Comparison of ENCODE assay signal across 15 cellular contexts in the genomic region with DNA sequence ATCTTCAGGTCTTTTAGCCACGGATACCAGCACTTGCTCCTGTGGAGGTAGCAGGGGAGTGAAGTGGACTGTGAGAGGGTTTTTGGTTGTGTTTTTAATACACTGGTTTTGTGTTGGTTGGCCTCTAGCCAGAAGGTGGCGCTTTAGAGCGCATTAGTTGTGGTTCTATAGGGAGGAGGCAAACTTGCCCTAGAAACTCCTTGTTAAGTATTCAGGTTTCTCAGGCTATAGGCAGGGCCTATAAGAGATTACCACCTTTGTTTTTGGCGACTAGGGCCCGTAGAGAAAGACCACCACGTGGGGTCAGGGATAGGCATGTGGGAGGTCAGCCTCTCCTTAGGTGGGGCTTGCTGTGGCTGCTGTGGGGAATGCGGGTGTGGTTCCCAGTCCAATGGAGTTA.
A peak's percentile ranks its signal among the peaks of the same experiment; 100 is the strongest.
DNase-seq lines count a peak whose midpoint lies in the region; ATAC-seq, FAIRE-seq and TF ChIP-seq lines count a peak whose summit lies in the region.
"Had no signal": no experiment of that assay in that cellular context is flagged by ENCODE, and none has a peak within 500 bp of the region (broad histone marks: within the 10 kb centered on the region; RNA-seq: fewer than 3 reads in every experiment).

No MANE protein-coding gene starts in this region.

- TF ChIP-seq CTCF in BE2C (IDR thresholded peaks at IDR 0.05; ENCODE audit: low read depth, low read length) (0 out of 2 replicates have a peak, but pooled peaks have one; percentile 12), GM12872 (IDR thresholded peaks at IDR 0.05; ENCODE audit: insufficient read depth, low read depth, low read length) (0 out of 3 replicates have a peak, but pooled peaks have one; percentile 23), H1 (IDR thresholded peaks at IDR 0.05; ENCODE audit: control extremely low read depth in 1 of 3, insufficient read depth in 1 of 3, low read depth in 1 of 3, low read length in 3 of 3) (peak in 2 of 3 experiments; percentile 32 to 49; a peak in 2 of 4 replicates)
- TF ChIP-seq CTCF in CD8-positive, alpha-beta T cell (IDR thresholded peaks at IDR 0.05): no peak

- no peaks in the 10 kb centered on the region for H3K27me3 Mint-ChIP-seq in CD8-positive, alpha-beta T cell (ENCODE audit: low read depth)
- H3K27me3 Mint-ChIP-seq: naive thymus-derived CD4-positive, alpha-beta T cell had no signal

- H3K56ac ChIP-seq in H1 (replicated peaks; ENCODE audit: insufficient read length, low read depth, low read length): no peak overlapping the region

- no peaks in the 10 kb centered on the region for H3K23me2 ChIP-seq in H1 (ENCODE audit: low read depth, low read length)

- no peaks in the 10 kb centered on the region for H3K36me3 ChIP-seq in BE2C
- no peaks in the 10 kb centered on the region for H3K36me3 ChIP-seq in H1 (ENCODE audit: control insufficient read depth in 2 of 4, insufficient read depth in 4 of 4, low read length in 3 of 4)
- no peaks in the 10 kb centered on the region for H3K36me3 ChIP-seq in CD8-positive, alpha-beta T cell (ENCODE audit: insufficient read depth, low read length)
- H3K36me3 ChIP-seq: BLaER1 treated with 17β-estradiol and CSF1 and Interleukin-3, amounts not matched to agents 10 nM and 100 nM; right atrium auricular region had no signal

- CTCF ChIA-PET in H1 (lab: Charles Lee; ENCODE audit: partially characterized antibody): interaction anchor here (1.3 kb wide), 1 partner anchor 18 kb away, joined by 3 read pairs; no protein-coding TSS in a partner anchor
- CTCF ChIA-PET in CD8-positive, alpha-beta T cell (lab: Charles Lee): no interaction called here

- H2BK5ac ChIP-seq in H1 (ENCODE audit: low read depth, low read length): no peak overlapping the region

- H2AFZ ChIP-seq in H1 (ENCODE audit: low read length): no peak overlapping the region

- no peak overlapping the region; the same call in 1 of the 2 replicates for H3K18ac ChIP-seq in H1 (ENCODE audit: extremely low read depth, low read length)

- no peak overlapping the region for H3K9ac ChIP-seq in H1 (replicated peaks in 1 of 4; ENCODE audit: extremely low read depth in 1 of 4, low read depth in 3 of 4, low read length in 3 of 4)
- H3K9ac ChIP-seq: BLaER1 treated with 17β-estradiol and CSF1 and Interleukin-3, amounts not matched to agents 10 nM and 100 nM had no signal

- TF ChIP-seq EP300 in H1 (IDR thresholded peaks at IDR 0.05; ENCODE audit: borderline replicate concordance in 1 of 2, low read depth in 2 of 2, low read length in 2 of 2): no peak

- no peak overlapping the region for H4K91ac ChIP-seq in H1 (replicated peaks; ENCODE audit: insufficient read length, low read length)

- H3K4me1 ChIP-seq in BE2C (no peaks in the 10 kb centered on the region), H1 (replicated peaks in 1 of 4; ENCODE audit: control insufficient read depth in 3 of 4, insufficient read depth in 4 of 4, low read length in 3 of 4) (no peaks in the 10 kb centered on the region)
- no peaks in the 10 kb centered on the region for H3K4me1 ChIP-seq in CD8-positive, alpha-beta T cell (ENCODE audit: insufficient read depth, low read length)
- H3K4me1 ChIP-seq: BLaER1 treated with 17β-estradiol and CSF1 and Interleukin-3, amounts not matched to agents 10 nM and 100 nM; right atrium auricular region had no signal

- H2BK120ac ChIP-seq in H1 (replicated peaks; ENCODE audit: low read depth, low read length): no peak overlapping the region

- no peak overlapping the region for H3K4me3 Mint-ChIP-seq in CD8-positive, alpha-beta T cell
- H3K4me3 Mint-ChIP-seq: naive thymus-derived CD4-positive, alpha-beta T cell had no signal

- H3K4me3 ChIP-seq in BE2C (ENCODE audit: low read depth, low read length) (no peak overlapping the region), H1 (ENCODE audit: extremely low read depth in 1 of 4, insufficient read depth in 2 of 4, low read depth in 3 of 4, low read length in 4 of 4) (no peak overlapping the region)
- no peak overlapping the region for H3K4me3 ChIP-seq in CD8-positive, alpha-beta T cell (ENCODE audit: low read depth, low read length)
- H3K4me3 ChIP-seq: BLaER1 treated with 17β-estradiol and CSF1 and Interleukin-3, amounts not matched to agents 10 nM and 100 nM; right atrium auricular region had no signal

- H3K4ac ChIP-seq in H1 (replicated peaks; ENCODE audit: insufficient read length, low read depth, low read length): no peak overlapping the region

- 48% methylated on average over 7 of the region's 7 CpGs; no CpG with 5 or more reads in 1 of the 2 experiments for WGBS in H1 (ENCODE audit: extremely low coverage in 1 of 2, insufficient coverage in 1 of 2, insufficient read length in 1 of 2, insufficient replicate concordance in 2 of 2, low coverage in 1 of 2, low lambda C conversion rate in 2 of 2, missing lambda C conversion rate in 1 of 2), 2 experiments

- H3K9me3 ChIP-seq in BE2C (no peaks in the 10 kb centered on the region), H1 (ENCODE audit: insufficient read depth in 2 of 2, low read depth in 1 of 2, low read length in 1 of 2) (no peaks in the 10 kb centered on the region)
- H3K9me3 ChIP-seq in CD8-positive, alpha-beta T cell (ENCODE audit: low read length): no peaks in the 10 kb centered on the region
- H3K9me3 ChIP-seq: right atrium auricular region had no signal

- no peak for TF ChIP-seq POLR2A in H1 (IDR thresholded peaks at IDR 0.05; ENCODE audit: control extremely low read depth in 1 of 2, low read depth in 2 of 2, low read length in 2 of 2)

- no peak overlapping the region for H4K5ac ChIP-seq in H1 (ENCODE audit: insufficient read length, low read depth, low read length)

- peaks cover 7% of the 10 kb centered on the region for H3K9me3 Mint-ChIP-seq in CD8-positive, alpha-beta T cell

- no peaks in the 10 kb centered on the region for H3K36me3 Mint-ChIP-seq in CD8-positive, alpha-beta T cell
- H3K36me3 Mint-ChIP-seq: naive thymus-derived CD4-positive, alpha-beta T cell had no signal

- H2AK5ac ChIP-seq in H1 (ENCODE audit: low read depth, low read length): no peak overlapping the region

- POLR2A ChIA-PET in H1 (lab: Charles Lee; ENCODE audit: partially characterized antibody): interaction anchor here (0.6 kb wide), 1 partner anchor 1987 kb away, joined by 3 read pairs; no protein-coding TSS in a partner anchor
- POLR2A ChIA-PET in CD8-positive, alpha-beta T cell (lab: Charles Lee): no interaction called here

- no peak overlapping the region for H3K27ac ChIP-seq in H1 (ENCODE audit: low read depth, low read length)
- no peak overlapping the region for H3K27ac ChIP-seq in CD8-positive, alpha-beta T cell (ENCODE audit: low read depth, low read length)
- H3K27ac ChIP-seq: BLaER1 treated with 17β-estradiol and CSF1 and Interleukin-3, amounts not matched to agents 10 nM and 100 nM; right atrium auricular region had no signal

- no peak overlapping the region for H3K4me2 ChIP-seq in H1 (ENCODE audit: insufficient read depth in 1 of 2, low read depth in 2 of 2, low read length in 2 of 2)
- H3K4me2 ChIP-seq: BLaER1 treated with 17β-estradiol and CSF1 and Interleukin-3, amounts not matched to agents 10 nM and 100 nM had no signal

- H4K20me1 ChIP-seq in H1 (replicated peaks in 1 of 2; ENCODE audit: control insufficient read depth in 1 of 2, insufficient read depth in 2 of 2, low read length in 2 of 2): no peaks in the 10 kb centered on the region
- H4K20me1 ChIP-seq: BLaER1 treated with 17β-estradiol and CSF1 and Interleukin-3, amounts not matched to agents 10 nM and 100 nM had no signal

- intact Hi-C loops in CD8-positive, alpha-beta T cell (cut with DNase I, micrococcal nuclease): no loop called here

- H3K79me1 ChIP-seq in H1 (ENCODE audit: low read depth, low read length): no peaks in the 10 kb centered on the region

- peak; percentile 66 for FAIRE-seq in H1 (lab: Jason Lieb, UNC)

- H2BK15ac ChIP-seq in H1 (ENCODE audit: low read length): no peak overlapping the region

- no peaks in the 10 kb centered on the region for H3K79me2 ChIP-seq in H1 (ENCODE audit: control insufficient read depth in 1 of 2, insufficient read depth in 2 of 2, low read length in 2 of 2)

- H3K14ac ChIP-seq in H1 (ENCODE audit: insufficient read length): no peak overlapping the region

- H3K27me3 ChIP-seq in BE2C (no peaks in the 10 kb centered on the region), H1 (replicated peaks in 1 of 4; ENCODE audit: control insufficient read depth in 3 of 4, extremely low read depth in 1 of 4, insufficient read depth in 3 of 4, low read length in 3 of 4) (no peaks in the 10 kb centered on the region)
- H3K27me3 ChIP-seq in CD8-positive, alpha-beta T cell (ENCODE audit: insufficient read depth, low read length): no peaks in the 10 kb centered on the region
- H3K27me3 ChIP-seq: right atrium auricular region had no signal

- no peak overlapping the region for H2BK20ac ChIP-seq in H1 (ENCODE audit: low read length)

- TF ChIP-seq RAD21 in H1 (IDR thresholded peaks at IDR 0.05 in 1 of 2, conservative IDR thresholded peaks at IDR 0.05 in 1 of 2; ENCODE audit: low read depth in 2 of 2, low read length in 2 of 2): peak; percentile 38 to 51

- DNase-seq in BE2C: no peak
- peak; percentile 31 for DNase-seq in NAMALWA (ENCODE audit: low spot score)
- DNase-seq in H1 (ENCODE audit: low read depth in 1 of 2, low spot score in 2 of 2): peak in 1 of 2 experiments; percentile 65
- DNase-seq in GM03348 (ENCODE audit: low spot score): no peak
- no peak for DNase-seq in CD8-positive, alpha-beta T cell
- DNase-seq in AG08395 (ENCODE audit: low spot score): no peak
- no peak for DNase-seq in NCI-H774 (lab: John Stamatoyannopoulos, UW)
- DNase-seq: GDM1; IMR-90; naive thymus-derived CD4-positive, alpha-beta T cell; NCI-H146; stimulated activated CD4-positive, alpha-beta T cell treated with anti-CD3 and anti-CD28 coated beads, Interleukin-4, amount 100 ng/mL, for 1 hour had no signal

- no peak for ATAC-seq in CD8-positive, alpha-beta T cell
- ATAC-seq: naive thymus-derived CD4-positive, alpha-beta T cell had no signal

- H4K8ac ChIP-seq in H1 (ENCODE audit: extremely low read depth, insufficient read depth, low read length): peak overlapping the region; percentile 68; the same call in 1 of the 2 replicates

- H3K23ac ChIP-seq in H1 (ENCODE audit: insufficient read length): no peak overlapping the region

- H3K4me1 Mint-ChIP-seq in CD8-positive, alpha-beta T cell (ENCODE audit: low read depth): no peaks in the 10 kb centered on the region
- H3K4me1 Mint-ChIP-seq: naive thymus-derived CD4-positive, alpha-beta T cell had no signal

- H3K27ac Mint-ChIP-seq in CD8-positive, alpha-beta T cell: no peak overlapping the region
- H3K27ac Mint-ChIP-seq: naive thymus-derived CD4-positive, alpha-beta T cell had no signal

- no peak overlapping the region for H2BK12ac ChIP-seq in H1 (ENCODE audit: low read depth, low read length)

TF ChIP-seq in H1, 55 proteins besides CTCF, POLR2A, EP300 and RAD21 (continues in another document):
- TF ChIP-seq CHD1 (IDR thresholded peaks at IDR 0.05; ENCODE audit: low read depth, low read length): no peak
- TF ChIP-seq SRF (IDR thresholded peaks at IDR 0.05; ENCODE audit: low read depth, low read length): no peak
- no peak for TF ChIP-seq BCL11A (IDR thresholded peaks at IDR 0.05; ENCODE audit: low read depth in 2 of 2, low read length in 2 of 2)
- TF ChIP-seq CHD2 (IDR thresholded peaks at IDR 0.05; ENCODE audit: low read length): no peak
- no peak for TF ChIP-seq POLR2AphosphoS5 (IDR thresholded peaks at IDR 0.05; ENCODE audit: low read depth, low read length)
- no peak for TF ChIP-seq HDAC6 (IDR thresholded peaks at IDR 0.05; ENCODE audit: low read depth, low read length)
